In the genomic region with DNA sequence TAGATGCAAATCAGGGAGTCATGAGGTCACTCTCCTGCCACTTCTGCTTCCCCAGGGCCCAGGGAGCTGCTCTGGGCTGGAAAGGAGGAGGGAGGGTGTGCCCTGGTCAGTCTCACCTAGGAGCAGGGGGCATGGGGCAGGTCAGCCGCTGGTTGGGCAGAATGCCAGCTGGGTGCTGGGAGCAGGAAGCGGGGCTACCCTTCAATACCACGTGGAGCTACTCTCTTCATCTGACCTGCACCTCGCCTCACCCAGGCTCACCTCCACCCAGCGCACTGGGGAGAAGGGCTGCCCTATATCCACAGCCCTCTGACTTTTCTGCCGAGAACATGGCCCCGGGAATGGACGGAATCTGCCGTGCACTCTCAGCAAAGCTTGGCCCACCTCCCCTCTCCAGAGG, we compare ENCODE assay signal across 1 cellular context.
TF ChIP-seq lines count a peak whose summit lies in the region.

No MANE protein-coding gene starts in this region.

TF ChIP-seq in H1, 55 proteins besides CTCF, POLR2A, EP300 and RAD21 (continued from another document):
- TF ChIP-seq, protein P1, sequence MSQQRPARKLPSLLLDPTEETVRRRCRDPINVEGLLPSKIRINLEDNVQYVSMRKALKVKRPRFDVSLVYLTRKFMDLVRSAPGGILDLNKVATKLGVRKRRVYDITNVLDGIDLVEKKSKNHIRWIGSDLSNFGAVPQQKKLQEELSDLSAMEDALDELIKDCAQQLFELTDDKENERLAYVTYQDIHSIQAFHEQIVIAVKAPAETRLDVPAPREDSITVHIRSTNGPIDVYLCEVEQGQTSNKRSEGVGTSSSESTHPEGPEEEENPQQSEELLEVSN (IDR thresholded peaks at IDR 0.05) = no peak
- TF ChIP-seq, protein P2, sequence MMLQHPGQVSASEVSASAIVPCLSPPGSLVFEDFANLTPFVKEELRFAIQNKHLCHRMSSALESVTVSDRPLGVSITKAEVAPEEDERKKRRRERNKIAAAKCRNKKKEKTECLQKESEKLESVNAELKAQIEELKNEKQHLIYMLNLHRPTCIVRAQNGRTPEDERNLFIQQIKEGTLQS (IDR thresholded peaks at IDR 0.05; ENCODE audit: insufficient read depth, low read depth, low read length) = no peak
- TF ChIP-seq SIRT6 (IDR thresholded peaks at IDR 0.05; ENCODE audit: low read length) = no peak
- TF ChIP-seq SAP30 (IDR thresholded peaks at IDR 0.05; ENCODE audit: insufficient read depth, insufficient replicate concordance, low read length) = no peak
- TF ChIP-seq RBBP5 (IDR thresholded peaks at IDR 0.05; ENCODE audit: borderline replicate concordance, low read depth, low read length) = no peak
- TF ChIP-seq NANOG (IDR thresholded peaks at IDR 0.05; ENCODE audit: insufficient read depth, low read depth, low read length, poor library complexity, severe bottlenecking) = no peak
- TF ChIP-seq CEBPB (IDR thresholded peaks at IDR 0.05; ENCODE audit: low read depth, low read length) = no peak
- TF ChIP-seq KDM5A (IDR thresholded peaks at IDR 0.05; ENCODE audit: low read length) = no peak
- TF ChIP-seq CBX5 (IDR thresholded peaks at IDR 0.05; ENCODE audit: low read depth, low read length) = no peak
